9 cellular contexts compared by ENCODE assay signal in genomic region chr12:68175566-68176033, GRCh38. TPM values are rescaled to one million over a fixed set of nuclear protein-coding genes. Genes with fewer than 3 reads are reported as not detected.
DNase-seq lines count a peak whose midpoint lies in the region; ATAC-seq, FAIRE-seq and TF ChIP-seq lines count a peak whose summit lies in the region.
"Had no signal": no experiment of that assay in that cellular context is flagged by ENCODE, and none has a peak within 500 bp of the region (broad histone marks: within the 10 kb centered on the region; RNA-seq: fewer than 3 reads in every experiment).

No MANE protein-coding gene starts in this region.

- ATAC-seq in HG02642 (IDR thresholded peaks at IDR 0.05; ENCODE audit: poor library complexity, unreplicated experiment), result peak; percentile 92
- ATAC-seq in PC-3, result no peak

- peak overlapping the region; percentile 70 for H3K27ac ChIP-seq in effector memory CD4-positive, alpha-beta T cell (ENCODE audit: insufficient read depth, low read length, poor library complexity, severe bottlenecking)
- H3K27ac ChIP-seq in colonic mucosa (no peak overlapping the region), PC-3 (ENCODE audit: low read length) (no peak overlapping the region)

- no peaks in the 10 kb centered on the region for H3F3A ChIP-seq in PC-3 (ENCODE audit: low read length, unreplicated experiment)

- no TSS peak for BruUV-seq in PC-3 (replicated peaks; lab: Mats Ljungman, UMichigan)

- peak; percentile 96 for FAIRE-seq in GM12892 (lab: Jason Lieb, UNC)
- FAIRE-seq: endothelial cell of umbilical vein had no signal

- H3K9me2 ChIP-seq in PC-3 (replicated peaks; ENCODE audit: low read length), result no peaks in the 10 kb centered on the region

- H2AFZ ChIP-seq in PC-3 (ENCODE audit: low read length), result no peak overlapping the region

- H3K79me2 ChIP-seq in PC-3 (ENCODE audit: low read length), result no peaks in the 10 kb centered on the region

- H3K4me2 ChIP-seq in PC-3 (ENCODE audit: low read length), result no peak overlapping the region

- H3K36me3 ChIP-seq in effector memory CD4-positive, alpha-beta T cell (ENCODE audit: control insufficient read depth, insufficient read depth, low read length), result no peaks in the 10 kb centered on the region
- no peaks in the 10 kb centered on the region for H3K36me3 ChIP-seq in colonic mucosa
- no peaks in the 10 kb centered on the region for H3K36me3 ChIP-seq in PC-3 (ENCODE audit: low read depth, low read length)

- TF ChIP-seq CTCF in colonic mucosa (IDR thresholded peaks at IDR 0.05) (no peak), PC-3 (conservative IDR thresholded peaks at IDR 0.05; ENCODE audit: low read depth, low read length) (no peak)

- H3K4me1 ChIP-seq in effector memory CD4-positive, alpha-beta T cell (ENCODE audit: control insufficient read depth, insufficient read depth, low read length, poor library complexity, severe bottlenecking), result peaks cover 27% of the 10 kb centered on the region
- no peaks in the 10 kb centered on the region for H3K4me1 ChIP-seq in colonic mucosa
- H3K4me1 ChIP-seq in PC-3 (ENCODE audit: insufficient read depth, low read length), result no peaks in the 10 kb centered on the region

- no peaks in the 10 kb centered on the region for H3K9me3 ChIP-seq in effector memory CD4-positive, alpha-beta T cell (ENCODE audit: control insufficient read depth, low read length)
- H3K9me3 ChIP-seq in colonic mucosa (no peaks in the 10 kb centered on the region), PC-3 (ENCODE audit: low read length) (no peaks in the 10 kb centered on the region)

- no peaks in the 10 kb centered on the region for H3K27me3 ChIP-seq in effector memory CD4-positive, alpha-beta T cell (replicated peaks; ENCODE audit: control insufficient read depth, insufficient read depth, low read length, poor library complexity, severe bottlenecking)
- H3K27me3 ChIP-seq in colonic mucosa (no peaks in the 10 kb centered on the region), PC-3 (ENCODE audit: low read length) (peaks cover 34% of the 10 kb centered on the region)

- H3K4me3 ChIP-seq in effector memory CD4-positive, alpha-beta T cell (ENCODE audit: insufficient read depth, low read depth, low read length, poor library complexity, severe bottlenecking), result peak overlapping the region; percentile 20
- H3K4me3 ChIP-seq in colonic mucosa (no peak overlapping the region), PC-3 (ENCODE audit: low read length) (no peak overlapping the region)

- H3K9ac ChIP-seq in colonic mucosa (ENCODE audit: low read depth in 2 of 2, low read length in 2 of 2) (no peak overlapping the region), PC-3 (ENCODE audit: low read length) (no peak overlapping the region)

- no peak for TF ChIP-seq POLR2A in GM12892 (IDR thresholded peaks at IDR 0.05; ENCODE audit: low read depth, low read length)

- intact Hi-C loops in colonic mucosa (cut with DNase I) (no loop called here), PC-3 (cut with micrococcal nuclease) (no loop called here)

- CTCF ChIA-PET in PC-3 (lab: Charles Lee), result no interaction called here

- no peaks in the 10 kb centered on the region for H4K20me1 ChIP-seq in PC-3 (ENCODE audit: low read length)

- POLR2A ChIA-PET in PC-3 (lab: Charles Lee; ENCODE audit: unreplicated experiment), result no interaction called here

- DNase-seq in GM12892 (ENCODE audit: insufficient read length) (peak; percentile 13), T-helper 2 cell (peak in 4 of 5 experiments; percentile 15 to 82 (median 40)), colonic mucosa (no peak), PC-3 (no peak), RKO (ENCODE audit: low spot score) (no peak), NCI-H524 treated with DMSO at 0.1 percent for 48 hours (lab: John Stamatoyannopoulos, UW) (no peak)
- peak; percentile 49 to 57 (median 55) for DNase-seq in effector memory CD4-positive, alpha-beta T cell

RNA-seq across cellular contexts. Expression of gene IFNG, which starts 16.1 kb away (rescaled TPM):
- not detected for polyA plus RNA-seq in GM12892 (2012; ENCODE audit: missing spikeins)
- total RNA-seq in colonic mucosa (1 to 10 TPM in 1 of 2 donors, not detected in 1; 1.1 TPM), PC-3 (2014; rRNA removed) (not detected in 2 replicates)
- total RNA-seq: endothelial cell of umbilical vein had no signal
- polyA plus RNA-seq: endothelial cell of umbilical vein had no signal

RNA-seq across cellular contexts. Expression of gene IL26, which starts 50.0 kb away (rescaled TPM):
- polyA plus RNA-seq in GM12892 (2012; ENCODE audit: missing spikeins), result 0.25 TPM
- not detected for total RNA-seq in colonic mucosa
- total RNA-seq in PC-3 (2014; rRNA removed), result not detected in 2 replicates
- total RNA-seq: endothelial cell of umbilical vein had no signal
- polyA plus RNA-seq: endothelial cell of umbilical vein had no signal

Comparison
In these comparisons a context has a peak if more than half of its experiments do, and no peak if none do; other contexts are left out.
1. DNase-seq: peak in GM12892 (single experiment), T-helper 2 cell (4 of 5) and effector memory CD4-positive, alpha-beta T cell (3 of 3); none in colonic mucosa (single experiment), PC-3 (single experiment), RKO (single experiment) and NCI-H524 treated with DMSO at 0.1 percent for 48 hours (single experiment).